Comparison of ENCODE assay signal across 1 cellular context in the genomic region with DNA sequence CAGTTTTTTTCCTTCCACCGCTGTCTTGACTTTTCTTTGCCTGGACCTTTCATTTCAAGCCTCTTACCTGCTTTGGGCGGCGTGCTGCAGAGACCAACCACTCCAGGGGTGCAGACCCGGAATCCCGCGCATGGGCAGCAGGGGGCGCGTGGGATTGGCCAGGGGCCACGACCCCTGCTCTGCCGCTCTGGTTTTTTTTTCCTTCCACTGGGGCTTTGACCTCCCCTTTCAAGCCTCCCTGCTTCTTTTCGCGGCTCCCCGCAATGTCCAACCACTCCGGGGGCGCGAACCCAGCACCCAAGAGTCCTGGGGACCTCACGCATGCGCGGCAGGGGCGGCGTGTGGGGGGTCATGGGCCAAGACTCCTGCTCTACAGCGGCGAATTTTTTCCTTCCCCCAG.
TF ChIP-seq lines count a peak whose summit lies in the region.

No MANE protein-coding gene starts in this region.

TF ChIP-seq in WTC11, 78 proteins besides CTCF, POLR2A, EP300 and RAD21 (continued from another document):
- TF ChIP-seq, protein P1, sequence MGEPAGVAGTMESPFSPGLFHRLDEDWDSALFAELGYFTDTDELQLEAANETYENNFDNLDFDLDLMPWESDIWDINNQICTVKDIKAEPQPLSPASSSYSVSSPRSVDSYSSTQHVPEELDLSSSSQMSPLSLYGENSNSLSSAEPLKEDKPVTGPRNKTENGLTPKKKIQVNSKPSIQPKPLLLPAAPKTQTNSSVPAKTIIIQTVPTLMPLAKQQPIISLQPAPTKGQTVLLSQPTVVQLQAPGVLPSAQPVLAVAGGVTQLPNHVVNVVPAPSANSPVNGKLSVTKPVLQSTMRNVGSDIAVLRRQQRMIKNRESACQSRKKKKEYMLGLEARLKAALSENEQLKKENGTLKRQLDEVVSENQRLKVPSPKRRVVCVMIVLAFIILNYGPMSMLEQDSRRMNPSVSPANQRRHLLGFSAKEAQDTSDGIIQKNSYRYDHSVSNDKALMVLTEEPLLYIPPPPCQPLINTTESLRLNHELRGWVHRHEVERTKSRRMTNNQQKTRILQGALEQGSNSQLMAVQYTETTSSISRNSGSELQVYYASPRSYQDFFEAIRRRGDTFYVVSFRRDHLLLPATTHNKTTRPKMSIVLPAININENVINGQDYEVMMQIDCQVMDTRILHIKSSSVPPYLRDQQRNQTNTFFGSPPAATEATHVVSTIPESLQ (CRISPR knock-in tag; IDR thresholded peaks at IDR 0.05): no peak
- TF ChIP-seq, protein P2, sequence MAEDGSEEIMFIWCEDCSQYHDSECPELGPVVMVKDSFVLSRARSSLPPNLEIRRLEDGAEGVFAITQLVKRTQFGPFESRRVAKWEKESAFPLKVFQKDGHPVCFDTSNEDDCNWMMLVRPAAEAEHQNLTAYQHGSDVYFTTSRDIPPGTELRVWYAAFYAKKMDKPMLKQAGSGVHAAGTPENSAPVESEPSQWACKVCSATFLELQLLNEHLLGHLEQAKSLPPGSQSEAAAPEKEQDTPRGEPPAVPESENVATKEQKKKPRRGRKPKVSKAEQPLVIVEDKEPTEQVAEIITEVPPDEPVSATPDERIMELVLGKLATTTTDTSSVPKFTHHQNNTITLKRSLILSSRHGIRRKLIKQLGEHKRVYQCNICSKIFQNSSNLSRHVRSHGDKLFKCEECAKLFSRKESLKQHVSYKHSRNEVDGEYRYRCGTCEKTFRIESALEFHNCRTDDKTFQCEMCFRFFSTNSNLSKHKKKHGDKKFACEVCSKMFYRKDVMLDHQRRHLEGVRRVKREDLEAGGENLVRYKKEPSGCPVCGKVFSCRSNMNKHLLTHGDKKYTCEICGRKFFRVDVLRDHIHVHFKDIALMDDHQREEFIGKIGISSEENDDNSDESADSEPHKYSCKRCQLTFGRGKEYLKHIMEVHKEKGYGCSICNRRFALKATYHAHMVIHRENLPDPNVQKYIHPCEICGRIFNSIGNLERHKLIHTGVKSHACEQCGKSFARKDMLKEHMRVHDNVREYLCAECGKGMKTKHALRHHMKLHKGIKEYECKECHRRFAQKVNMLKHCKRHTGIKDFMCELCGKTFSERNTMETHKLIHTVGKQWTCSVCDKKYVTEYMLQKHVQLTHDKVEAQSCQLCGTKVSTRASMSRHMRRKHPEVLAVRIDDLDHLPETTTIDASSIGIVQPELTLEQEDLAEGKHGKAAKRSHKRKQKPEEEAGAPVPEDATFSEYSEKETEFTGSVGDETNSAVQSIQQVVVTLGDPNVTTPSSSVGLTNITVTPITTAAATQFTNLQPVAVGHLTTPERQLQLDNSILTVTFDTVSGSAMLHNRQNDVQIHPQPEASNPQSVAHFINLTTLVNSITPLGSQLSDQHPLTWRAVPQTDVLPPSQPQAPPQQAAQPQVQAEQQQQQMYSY (CRISPR knock-in tag; IDR thresholded peaks at IDR 0.05): no peak
- TF ChIP-seq SOX15 (CRISPR knock-in tag; IDR thresholded peaks at IDR 0.05) (no peak), NFE2L1 (CRISPR knock-in tag; IDR thresholded peaks at IDR 0.05) (no peak), NFYB (CRISPR knock-in tag; conservative IDR thresholded peaks at IDR 0.05; ENCODE audit: low read depth) (no peak), MYBL2 (CRISPR knock-in tag; IDR thresholded peaks at IDR 0.05) (no peak), ZNF138 (CRISPR knock-in tag; conservative IDR thresholded peaks at IDR 0.05) (no peak)
- TF ChIP-seq, protein P3, sequence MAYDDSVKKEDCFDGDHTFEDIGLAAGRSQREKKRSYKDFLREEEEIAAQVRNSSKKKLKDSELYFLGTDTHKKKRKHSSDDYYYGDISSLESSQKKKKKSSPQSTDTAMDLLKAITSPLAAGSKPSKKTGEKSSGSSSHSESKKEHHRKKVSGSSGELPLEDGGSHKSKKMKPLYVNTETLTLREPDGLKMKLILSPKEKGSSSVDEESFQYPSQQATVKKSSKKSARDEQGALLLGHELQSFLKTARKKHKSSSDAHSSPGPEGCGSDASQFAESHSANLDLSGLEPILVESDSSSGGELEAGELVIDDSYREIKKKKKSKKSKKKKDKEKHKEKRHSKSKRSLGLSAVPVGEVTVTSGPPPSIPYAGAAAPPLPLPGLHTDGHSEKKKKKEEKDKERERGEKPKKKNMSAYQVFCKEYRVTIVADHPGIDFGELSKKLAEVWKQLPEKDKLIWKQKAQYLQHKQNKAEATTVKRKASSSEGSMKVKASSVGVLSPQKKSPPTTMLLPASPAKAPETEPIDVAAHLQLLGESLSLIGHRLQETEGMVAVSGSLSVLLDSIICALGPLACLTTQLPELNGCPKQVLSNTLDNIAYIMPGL (CRISPR knock-in tag; IDR thresholded peaks at IDR 0.05): no peak
- TF ChIP-seq, protein P4, sequence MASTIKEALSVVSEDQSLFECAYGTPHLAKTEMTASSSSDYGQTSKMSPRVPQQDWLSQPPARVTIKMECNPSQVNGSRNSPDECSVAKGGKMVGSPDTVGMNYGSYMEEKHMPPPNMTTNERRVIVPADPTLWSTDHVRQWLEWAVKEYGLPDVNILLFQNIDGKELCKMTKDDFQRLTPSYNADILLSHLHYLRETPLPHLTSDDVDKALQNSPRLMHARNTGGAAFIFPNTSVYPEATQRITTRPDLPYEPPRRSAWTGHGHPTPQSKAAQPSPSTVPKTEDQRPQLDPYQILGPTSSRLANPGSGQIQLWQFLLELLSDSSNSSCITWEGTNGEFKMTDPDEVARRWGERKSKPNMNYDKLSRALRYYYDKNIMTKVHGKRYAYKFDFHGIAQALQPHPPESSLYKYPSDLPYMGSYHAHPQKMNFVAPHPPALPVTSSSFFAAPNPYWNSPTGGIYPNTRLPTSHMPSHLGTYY (CRISPR knock-in tag; IDR thresholded peaks at IDR 0.05): no peak
- TF ChIP-seq, protein P5, sequence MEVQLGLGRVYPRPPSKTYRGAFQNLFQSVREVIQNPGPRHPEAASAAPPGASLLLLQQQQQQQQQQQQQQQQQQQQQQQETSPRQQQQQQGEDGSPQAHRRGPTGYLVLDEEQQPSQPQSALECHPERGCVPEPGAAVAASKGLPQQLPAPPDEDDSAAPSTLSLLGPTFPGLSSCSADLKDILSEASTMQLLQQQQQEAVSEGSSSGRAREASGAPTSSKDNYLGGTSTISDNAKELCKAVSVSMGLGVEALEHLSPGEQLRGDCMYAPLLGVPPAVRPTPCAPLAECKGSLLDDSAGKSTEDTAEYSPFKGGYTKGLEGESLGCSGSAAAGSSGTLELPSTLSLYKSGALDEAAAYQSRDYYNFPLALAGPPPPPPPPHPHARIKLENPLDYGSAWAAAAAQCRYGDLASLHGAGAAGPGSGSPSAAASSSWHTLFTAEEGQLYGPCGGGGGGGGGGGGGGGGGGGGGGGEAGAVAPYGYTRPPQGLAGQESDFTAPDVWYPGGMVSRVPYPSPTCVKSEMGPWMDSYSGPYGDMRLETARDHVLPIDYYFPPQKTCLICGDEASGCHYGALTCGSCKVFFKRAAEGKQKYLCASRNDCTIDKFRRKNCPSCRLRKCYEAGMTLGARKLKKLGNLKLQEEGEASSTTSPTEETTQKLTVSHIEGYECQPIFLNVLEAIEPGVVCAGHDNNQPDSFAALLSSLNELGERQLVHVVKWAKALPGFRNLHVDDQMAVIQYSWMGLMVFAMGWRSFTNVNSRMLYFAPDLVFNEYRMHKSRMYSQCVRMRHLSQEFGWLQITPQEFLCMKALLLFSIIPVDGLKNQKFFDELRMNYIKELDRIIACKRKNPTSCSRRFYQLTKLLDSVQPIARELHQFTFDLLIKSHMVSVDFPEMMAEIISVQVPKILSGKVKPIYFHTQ (CRISPR knock-in tag; IDR thresholded peaks at IDR 0.05): no peak
TF ChIP-seq in WTC11: peak in this region for 0.
